Comparison of ENCODE assay signal across 8 cellular contexts in the genomic region with DNA sequence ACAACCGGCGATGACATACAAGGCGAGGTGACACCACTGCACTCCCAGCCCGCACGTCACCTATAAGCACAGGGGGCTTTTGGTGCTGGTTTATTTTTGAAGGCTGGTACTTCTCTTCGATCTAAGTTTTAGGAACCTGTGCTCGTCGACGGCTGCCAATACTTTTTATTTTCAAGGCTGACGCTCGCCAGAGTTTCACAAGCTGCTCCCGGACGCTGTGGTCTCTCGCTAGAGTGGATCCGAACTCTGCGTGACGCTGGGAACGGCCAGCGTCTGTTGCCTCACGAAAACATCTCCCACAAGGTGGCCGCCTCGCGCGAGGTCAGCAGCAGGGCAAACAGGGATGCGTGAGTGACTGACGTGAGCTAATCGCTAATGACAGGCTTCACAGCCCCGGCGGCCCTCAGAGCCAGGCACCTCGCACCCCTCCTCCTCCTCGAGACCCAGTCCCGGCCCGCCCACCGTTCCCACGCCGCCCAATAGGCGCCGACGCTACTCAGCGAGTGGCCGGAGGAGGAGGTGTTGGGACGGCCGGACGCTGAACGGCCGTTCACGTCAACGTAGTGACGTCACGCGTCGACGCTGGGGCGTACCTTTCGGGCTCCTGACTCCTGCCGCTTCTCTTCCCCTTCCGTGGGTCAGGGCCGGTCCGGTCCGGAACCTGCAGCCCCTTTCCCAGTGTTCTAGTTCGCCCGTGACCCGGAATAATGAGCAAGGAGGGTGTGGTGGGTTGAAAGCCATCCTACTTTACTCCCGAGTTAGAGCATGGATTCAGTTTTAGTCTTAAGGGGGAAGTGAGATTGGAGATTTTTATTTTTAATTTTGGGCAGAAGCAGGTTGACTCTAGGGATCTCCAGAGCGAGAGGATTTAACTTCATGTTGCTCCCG. TPM values are rescaled to one million over a fixed set of nuclear protein-coding genes. Genes with fewer than 3 reads are reported as not detected.
DNase-seq lines count a peak whose midpoint lies in the region; ATAC-seq, FAIRE-seq and TF ChIP-seq lines count a peak whose summit lies in the region.

TSS of gene CLCN3 (plus strand) at position 621 of the 888 bp plus-strand sequence. CDS start 15,351 bp downstream, outside the sequence.

- H3K23ac ChIP-seq in H1 (ENCODE audit: insufficient read length) = no peak within 1 kb of the TSS

- H4K20me1 ChIP-seq in H1 (replicated peaks in 1 of 2; ENCODE audit: control insufficient read depth in 1 of 2, insufficient read depth in 2 of 2, low read length in 2 of 2) = no peaks in the 10 kb centered on the region

- TF ChIP-seq EP300 in H1 (IDR thresholded peaks at IDR 0.05; ENCODE audit: borderline replicate concordance in 1 of 2, low read depth in 2 of 2, low read length in 2 of 2) = no peak

- no peak; a peak in 1 of 4 replicates for TF ChIP-seq CTCF in H1 (IDR thresholded peaks at IDR 0.05; ENCODE audit: control extremely low read depth in 1 of 3, insufficient read depth in 1 of 3, low read depth in 1 of 3, low read length in 3 of 3)

- H4K8ac ChIP-seq in H1 (ENCODE audit: extremely low read depth, insufficient read depth, low read length) = peak within 1 kb of the TSS; percentile 86; the same call in 1 of the 2 replicates

- no peak within 1 kb of the TSS for H2BK15ac ChIP-seq in H1 (ENCODE audit: low read length)

- no peak within 1 kb of the TSS for H2BK20ac ChIP-seq in H1 (ENCODE audit: low read length)

- H3K9ac ChIP-seq in NT2/D1 (ENCODE audit: insufficient read length, low read depth) (peak within 1 kb of the TSS; percentile 91), H1 (replicated peaks in 1 of 4; ENCODE audit: extremely low read depth in 1 of 4, low read depth in 3 of 4, low read length in 3 of 4) (peak within 1 kb of the TSS; percentile 93 to 96 (median 94))

- no peak within 1 kb of the TSS for H3K14ac ChIP-seq in H1 (ENCODE audit: insufficient read length)

- CTCF ChIA-PET in activated CD8-positive, alpha-beta memory T cell treated with anti-CD3 and anti-CD28 coated beads, Interleukin-2, amount 10 ng/mL, durations not matched to agents 7 days and 5 days (lab: Charles Lee) = interaction anchor here (0.6 to 3.3 kb wide), 9 partner anchors 7 to 610 kb away, joined by 3 to 11 read pairs (median 3); partner anchors contain the start of genes CBR4, HPF1 and NEK1
- CTCF ChIA-PET in H1 (lab: Charles Lee; ENCODE audit: partially characterized antibody) = interaction anchor here (0.6 to 2.1 kb wide), 12 partner anchors 10 to 246 kb away, joined by 3 to 6 read pairs (median 3); no protein-coding TSS in a partner anchor

- H2AFZ ChIP-seq in H1 (ENCODE audit: low read length) = peak within 1 kb of the TSS; percentile 97

- ATAC-seq in GM21381 (IDR thresholded peaks at IDR 0.05; ENCODE audit: unreplicated experiment) (peak; percentile 96), memory B cell (ENCODE audit: low read depth) (peak; percentile 78)
- peak; percentile 93 for ATAC-seq in activated CD8-positive, alpha-beta memory T cell treated with anti-CD3 and anti-CD28 coated beads, Interleukin-2, amount 10 ng/mL, durations not matched to agents 7 days and 5 days

- no peaks in the 10 kb centered on the region for H3K4me1 ChIP-seq in NT2/D1 (ENCODE audit: insufficient read depth, insufficient read length)
- H3K4me1 ChIP-seq in H1 (replicated peaks in 1 of 4; ENCODE audit: control insufficient read depth in 3 of 4, insufficient read depth in 4 of 4, low read length in 3 of 4) = peaks cover 0 to 3% (median 0%) of the 10 kb centered on the region in 4 experiments; a peak in 2 of 7 replicates

- peak within 1 kb of the TSS; percentile 61; the same call in 1 of the 2 replicates for H2BK5ac ChIP-seq in H1 (ENCODE audit: low read depth, low read length)

- FAIRE-seq in H1 (lab: Jason Lieb, UNC) = no peak

- peak within 1 kb of the TSS; percentile 87 to 98 for H3K4me2 ChIP-seq in H1 (ENCODE audit: insufficient read depth in 1 of 2, low read depth in 2 of 2, low read length in 2 of 2)

- H3K9me3 Mint-ChIP-seq in activated CD8-positive, alpha-beta memory T cell treated with anti-CD3 and anti-CD28 coated beads, Interleukin-2, amount 10 ng/mL, durations not matched to agents 7 days and 5 days (ENCODE audit: low read depth) = no peaks in the 10 kb centered on the region
- peaks cover 1% of the 10 kb centered on the region for H3K9me3 Mint-ChIP-seq in memory B cell

- peak; percentile 71 to 86; a peak in 2 of 3 replicates for TF ChIP-seq POLR2A in H1 (IDR thresholded peaks at IDR 0.05; ENCODE audit: control extremely low read depth in 1 of 2, low read depth in 2 of 2, low read length in 2 of 2)

- 3% methylated on average over 56 of the region's 66 CpGs; no CpG with 5 or more reads in 1 of the 2 experiments for WGBS in H1 (ENCODE audit: extremely low coverage in 1 of 2, insufficient coverage in 1 of 2, insufficient read length in 1 of 2, insufficient replicate concordance in 2 of 2, low coverage in 1 of 2, low lambda C conversion rate in 2 of 2, missing lambda C conversion rate in 1 of 2), 2 experiments

- H4K5ac ChIP-seq in H1 (ENCODE audit: insufficient read length, low read depth, low read length) = peak within 1 kb of the TSS; percentile 73

- POLR2A ChIA-PET in H1 (lab: Charles Lee; ENCODE audit: partially characterized antibody) = interaction anchor here (0.9 to 1.9 kb wide), 5 partner anchors 10 to 471 kb away, joined by 3 to 11 read pairs (median 4); no protein-coding TSS in a partner anchor

- peak within 1 kb of the TSS; percentile 88 for H3K27ac ChIP-seq in H1 (ENCODE audit: low read depth, low read length)

- peak within 1 kb of the TSS; percentile 70 for H3K4me3 ChIP-seq in NT2/D1 (ENCODE audit: insufficient read length, low read depth)
- H3K4me3 ChIP-seq in H1 (ENCODE audit: extremely low read depth in 1 of 4, insufficient read depth in 2 of 4, low read depth in 3 of 4, low read length in 4 of 4) = peak within 1 kb of the TSS; percentile 81 to 88 (median 87)

- H3K27ac Mint-ChIP-seq in activated CD8-positive, alpha-beta memory T cell treated with anti-CD3 and anti-CD28 coated beads, Interleukin-2, amount 10 ng/mL, durations not matched to agents 7 days and 5 days = peak within 1 kb of the TSS; percentile 100
- peak within 1 kb of the TSS; percentile 99 for H3K27ac Mint-ChIP-seq in memory B cell

- H3K4me1 Mint-ChIP-seq in activated CD8-positive, alpha-beta memory T cell treated with anti-CD3 and anti-CD28 coated beads, Interleukin-2, amount 10 ng/mL, durations not matched to agents 7 days and 5 days = peaks cover 56% of the 10 kb centered on the region
- peaks cover 21% of the 10 kb centered on the region for H3K4me1 Mint-ChIP-seq in memory B cell

- H3K27me3 Mint-ChIP-seq in activated CD8-positive, alpha-beta memory T cell treated with anti-CD3 and anti-CD28 coated beads, Interleukin-2, amount 10 ng/mL, durations not matched to agents 7 days and 5 days = no peaks in the 10 kb centered on the region
- H3K27me3 Mint-ChIP-seq in memory B cell = no peaks in the 10 kb centered on the region

- H3K79me1 ChIP-seq in H1 (ENCODE audit: low read depth, low read length) = no peaks in the 10 kb centered on the region; the same call in 1 of the 2 replicates

- peak within 1 kb of the TSS; percentile 7 for H4K91ac ChIP-seq in H1 (replicated peaks; ENCODE audit: insufficient read length, low read length)

- H3K36me3 Mint-ChIP-seq in activated CD8-positive, alpha-beta memory T cell treated with anti-CD3 and anti-CD28 coated beads, Interleukin-2, amount 10 ng/mL, durations not matched to agents 7 days and 5 days = peaks cover 8% of the 10 kb centered on the region
- peaks cover 5% of the 10 kb centered on the region for H3K36me3 Mint-ChIP-seq in memory B cell

- H3K27me3 ChIP-seq in NT2/D1 (ENCODE audit: insufficient read depth, insufficient read length) (no peaks in the 10 kb centered on the region), H1 (replicated peaks in 1 of 4; ENCODE audit: control insufficient read depth in 3 of 4, extremely low read depth in 1 of 4, insufficient read depth in 3 of 4, low read length in 3 of 4) (no peaks in the 10 kb centered on the region)

- DNase-seq in COR-L47 (lab: John Stamatoyannopoulos, UW) (peak; percentile 96), HUDEP-2 (lab: John Stamatoyannopoulos, UW; ENCODE audit: unreplicated experiment in 76 of 76) (peak; percentile 48 to 98 (median 95)), NT2/D1 (ENCODE audit: low read depth, low spot score) (peak; percentile 87), H1 (ENCODE audit: low read depth in 1 of 2, low spot score in 2 of 2) (peak; percentile 84 to 95), memory B cell (ENCODE audit: low spot score in 2 of 2) (peak; percentile 94 to 95)
- DNase-seq in activated CD8-positive, alpha-beta memory T cell treated with anti-CD3 and anti-CD28 coated beads, Interleukin-2, amount 10 ng/mL, durations not matched to agents 7 days and 5 days = peak; percentile 95
- peak; percentile 82 for DNase-seq in stimulated activated CD8-positive, alpha-beta memory T cell treated with anti-CD3 and anti-CD28 coated beads, Interleukin-12 subunit alpha, Interleukin-12 subunit beta, amount 100 ng/mL, for 24 hours (ENCODE audit: extremely low read depth)

- H2BK120ac ChIP-seq in H1 (replicated peaks; ENCODE audit: low read depth, low read length) = no peak within 1 kb of the TSS

- H2BK12ac ChIP-seq in H1 (ENCODE audit: low read depth, low read length) = peak within 1 kb of the TSS; percentile 18; the same call in 1 of the 2 replicates

- peaks cover 3 to 47% of the 10 kb centered on the region in 2 experiments; a peak in 3 of 4 replicates for H3K79me2 ChIP-seq in H1 (ENCODE audit: control insufficient read depth in 1 of 2, insufficient read depth in 2 of 2, low read length in 2 of 2)

- H3K23me2 ChIP-seq in H1 (ENCODE audit: low read depth, low read length) = peaks cover 11% of the 10 kb centered on the region

- peak within 1 kb of the TSS; percentile 3 for H3K56ac ChIP-seq in H1 (replicated peaks; ENCODE audit: insufficient read length, low read depth, low read length)

- no peak within 1 kb of the TSS; the same call in 1 of the 2 replicates for H3K18ac ChIP-seq in H1 (ENCODE audit: extremely low read depth, low read length)

- H3K36me3 ChIP-seq in NT2/D1 (ENCODE audit: insufficient read depth, insufficient read length, low read length) = no peaks in the 10 kb centered on the region
- no peaks in the 10 kb centered on the region for H3K36me3 ChIP-seq in H1 (ENCODE audit: control insufficient read depth in 2 of 4, insufficient read depth in 4 of 4, low read length in 3 of 4)

- H3K9me3 ChIP-seq in NT2/D1 (ENCODE audit: insufficient read depth, low read length) = no peaks in the 10 kb centered on the region
- no peaks in the 10 kb centered on the region for H3K9me3 ChIP-seq in H1 (ENCODE audit: insufficient read depth in 2 of 2, low read depth in 1 of 2, low read length in 1 of 2)

- TF ChIP-seq RAD21 in H1 (IDR thresholded peaks at IDR 0.05 in 1 of 2, conservative IDR thresholded peaks at IDR 0.05 in 1 of 2; ENCODE audit: low read depth in 2 of 2, low read length in 2 of 2) = no peak

- no peak within 1 kb of the TSS for H2AK5ac ChIP-seq in H1 (ENCODE audit: low read depth, low read length)

- H3K4me3 Mint-ChIP-seq in activated CD8-positive, alpha-beta memory T cell treated with anti-CD3 and anti-CD28 coated beads, Interleukin-2, amount 10 ng/mL, durations not matched to agents 7 days and 5 days = peak within 1 kb of the TSS; percentile 100
- H3K4me3 Mint-ChIP-seq in memory B cell = peak within 1 kb of the TSS; percentile 99

- H3K4ac ChIP-seq in H1 (replicated peaks; ENCODE audit: insufficient read length, low read depth, low read length) = no peak within 1 kb of the TSS

RNA-seq across cellular contexts. Expression of gene CLCN3, which starts in this region (rescaled TPM):
- total RNA-seq in activated CD8-positive, alpha-beta memory T cell treated with anti-CD3 and anti-CD28 coated beads, Interleukin-2, amount 10 ng/mL, durations not matched to agents 7 days and 5 days = 10 to 100 TPM; 21.5 to 22.8 TPM
- total RNA-seq in H1 (2021; fragmentation: NEBNext Ultra II Directional; extraction: Animal tissue kit (Norgen Biotek cat#: 25700)) = 25.8 and 32.8 TPM in 2 replicates
- 5.4 and 8.8 TPM in 2 replicates for polyA plus RNA-seq in H1 (2011; rRNA removed)
- 11.4 TPM for polyA plus RNA-seq in H1 (2011; cell fraction: cytosol; rRNA removed)
- 5.2 TPM for polyA plus RNA-seq in H1 (2011; cell fraction: nucleus; rRNA removed)
- 14.2 to 21.4 TPM (median 17.7 TPM) in 4 replicates for polyA plus RNA-seq in H1 (2012, experiment 1 of 2)
- 0.93 TPM for polyA plus RNA-seq in H1 (2012, experiment 2 of 2)
- 25.8 TPM for polyA plus RNA-seq in H1 (2013, experiment 1 of 2)
- polyA plus RNA-seq in H1 (2013, experiment 2 of 2) = 31.0 TPM
- 37.7 and 47.5 TPM in 2 replicates for polyA minus RNA-seq in H1 (2011; rRNA and poly(A)+ RNA removed)
- polyA minus RNA-seq in H1 (2011; cell fraction: cytosol; rRNA and poly(A)+ RNA removed) = 17.6 TPM
- polyA minus RNA-seq in H1 (2011; cell fraction: nucleus; rRNA and poly(A)+ RNA removed) = 24.7 TPM

Comparison
In these comparisons a context has a peak if more than half of its experiments do, and no peak if none do; other contexts are left out.
1. Peak in every context shown above with its lines: DNase-seq, ATAC-seq, H3K4me3 ChIP-seq and H3K27ac ChIP-seq.